19 cellular contexts compared by ENCODE assay signal in genomic region chr12:118206107-118206412, GRCh38.
DNase-seq lines count a peak whose midpoint lies in the region; ATAC-seq, FAIRE-seq and TF ChIP-seq lines count a peak whose summit lies in the region.
"Had no signal": no experiment of that assay in that cellular context is flagged by ENCODE, and none has a peak within 500 bp of the region (broad histone marks: within the 10 kb centered on the region; RNA-seq: fewer than 3 reads in every experiment).

No MANE protein-coding gene starts in this region.

- DNase-seq in mammary epithelial cell (peak; percentile 25), breast epithelium (ENCODE audit: low spot score in 2 of 2) (no peak), HUDEP-2 (lab: John Stamatoyannopoulos, UW; ENCODE audit: unreplicated experiment in 76 of 76) (no peak), urothelium cell line (ENCODE audit: low spot score) (no peak), left ventricle myocardium inferior (no peak)
- DNase-seq: activated B cell treated with CpG ODN at 0.5 μM for 24 hours, activated T-cell treated with anti-CD3 and anti-CD28 coated beads for 4 hours, amniotic stem cell, GDM1, NCI-H2107, Peyer's patch, posterior cingulate gyrus, SW 1271, thyroid gland had no signal

- peak; percentile 23 for ATAC-seq in HG03571 (IDR thresholded peaks at IDR 0.05; ENCODE audit: unreplicated experiment)
- no peak for ATAC-seq in stimulated activated memory B cell treated with anti-CD40 and anti-IgM and Interleukin-4, amounts not matched to agents 10 μg/mL and 1 μg/mL and 100 μg/mL, for 72 hours
- ATAC-seq: HCT116 had no signal

- H3K4me3 ChIP-seq in mammary epithelial cell (replicated peaks in 1 of 3; ENCODE audit: insufficient read depth in 1 of 3, low read depth in 2 of 3, low read length in 3 of 3) (no peak overlapping the region), breast epithelium (no peak overlapping the region), left ventricle myocardium inferior (no peak overlapping the region)
- H3K4me3 ChIP-seq: Peyer's patch, thyroid gland had no signal

- peaks cover 79% of the 10 kb centered on the region for H3K36me3 Mint-ChIP-seq in dendritic cell treated with granulocyte-macrophage colony-stimulating factor and Interleukin-4, amounts not matched to agents 40 ng/mL and 50 ng/mL, for 4 days (ENCODE audit: low read depth)
- peaks cover 54% of the 10 kb centered on the region for H3K36me3 Mint-ChIP-seq in stimulated activated memory B cell treated with anti-CD40 and anti-IgM and Interleukin-4, amounts not matched to agents 10 μg/mL and 1 μg/mL and 100 μg/mL, for 72 hours

- H3K9ac ChIP-seq in mammary epithelial cell (ENCODE audit: insufficient read depth, low read length), result no peak overlapping the region

- H3K9me3 ChIP-seq in mammary epithelial cell (replicated peaks; ENCODE audit: insufficient read depth, low read length) (no peaks in the 10 kb centered on the region), breast epithelium (no peaks in the 10 kb centered on the region), left ventricle myocardium inferior (replicated peaks) (no peaks in the 10 kb centered on the region)
- H3K9me3 ChIP-seq: Peyer's patch, thyroid gland had no signal

- no peaks in the 10 kb centered on the region for H3K9me3 Mint-ChIP-seq in dendritic cell treated with granulocyte-macrophage colony-stimulating factor and Interleukin-4, amounts not matched to agents 40 ng/mL and 50 ng/mL, for 4 days
- no peaks in the 10 kb centered on the region for H3K9me3 Mint-ChIP-seq in stimulated activated memory B cell treated with anti-CD40 and anti-IgM and Interleukin-4, amounts not matched to agents 10 μg/mL and 1 μg/mL and 100 μg/mL, for 72 hours
- H3K9me3 Mint-ChIP-seq: activated B cell treated with CpG ODN at 0.5 μM for 24 hours had no signal

- CTCF ChIA-PET in mammary epithelial cell (lab: Charles Lee; ENCODE audit: low non-redundant PET), result no interaction called here

- H3K27me3 ChIP-seq in mammary epithelial cell (ENCODE audit: insufficient read depth, low read length) (no peaks in the 10 kb centered on the region), breast epithelium (no peaks in the 10 kb centered on the region), left ventricle myocardium inferior (ENCODE audit: low read depth) (no peaks in the 10 kb centered on the region)
- H3K27me3 ChIP-seq: Peyer's patch, thyroid gland had no signal

- H4K20me1 ChIP-seq in mammary epithelial cell (ENCODE audit: insufficient read depth, low read length), result no peaks in the 10 kb centered on the region

- in situ Hi-C loops in mammary epithelial cell (cut with MboI; ENCODE audit: low sequenced_read_pairs in 2 of 2), result no loop called here

- no peak overlapping the region for H2AFZ ChIP-seq in mammary epithelial cell (ENCODE audit: low read depth, low read length)

- no peak for FAIRE-seq in urothelium cell line (lab: Jason Lieb, UNC)
- FAIRE-seq: frontal cortex had no signal

- dilution Hi-C loops in mammary epithelial cell (cut with HindIII; ENCODE audit: low sequenced_read_pairs), result no loop called here

- no TSS peak for BruUV-seq in mammary epithelial cell (replicated peaks; lab: Mats Ljungman, UMichigan)

- TF ChIP-seq CTCF in mammary epithelial cell (conservative IDR thresholded peaks at IDR 0.05 in 1 of 2, IDR thresholded peaks at IDR 0.05 in 1 of 2; ENCODE audit: extremely low read depth in 1 of 2, insufficient read depth in 1 of 2, low read depth in 1 of 2, low read length in 2 of 2), result no peak
- no peak for TF ChIP-seq CTCF in breast epithelium (IDR thresholded peaks at IDR 0.05)
- TF ChIP-seq CTCF in left ventricle myocardium inferior (IDR thresholded peaks at IDR 0.05; ENCODE audit: borderline replicate concordance), result no peak

- no peaks in the 10 kb centered on the region for H3K79me2 ChIP-seq in mammary epithelial cell (ENCODE audit: insufficient read depth, low read length)

- no peak overlapping the region for H3K4me3 Mint-ChIP-seq in dendritic cell treated with granulocyte-macrophage colony-stimulating factor and Interleukin-4, amounts not matched to agents 40 ng/mL and 50 ng/mL, for 4 days
- H3K4me3 Mint-ChIP-seq in stimulated activated memory B cell treated with anti-CD40 and anti-IgM and Interleukin-4, amounts not matched to agents 10 μg/mL and 1 μg/mL and 100 μg/mL, for 72 hours, result no peak overlapping the region
- H3K4me3 Mint-ChIP-seq: activated B cell treated with CpG ODN at 0.5 μM for 24 hours had no signal

- H3K4me1 Mint-ChIP-seq in dendritic cell treated with granulocyte-macrophage colony-stimulating factor and Interleukin-4, amounts not matched to agents 40 ng/mL and 50 ng/mL, for 4 days (ENCODE audit: low read depth), result peaks cover 10% of the 10 kb centered on the region
- peaks cover 14% of the 10 kb centered on the region for H3K4me1 Mint-ChIP-seq in stimulated activated memory B cell treated with anti-CD40 and anti-IgM and Interleukin-4, amounts not matched to agents 10 μg/mL and 1 μg/mL and 100 μg/mL, for 72 hours

- H3K4me1 ChIP-seq in mammary epithelial cell (ENCODE audit: insufficient read depth, low read length) (no peaks in the 10 kb centered on the region), breast epithelium (no peaks in the 10 kb centered on the region), left ventricle myocardium inferior (no peaks in the 10 kb centered on the region)
- H3K4me1 ChIP-seq: thyroid gland had no signal

- H3K27ac ChIP-seq in mammary epithelial cell (ENCODE audit: insufficient read depth, low read depth, low read length) (no peak overlapping the region), breast epithelium (no peak overlapping the region), left ventricle myocardium inferior (replicated peaks) (no peak overlapping the region)
- H3K27ac ChIP-seq: thyroid gland had no signal

- intact Hi-C loops in mammary epithelial cell (cut with micrococcal nuclease), result no loop called here
- intact Hi-C loops in breast epithelium (cut with DNase I; ENCODE audit: low total_unique reads), result no loop called here
- intact Hi-C loops in dendritic cell treated with granulocyte-macrophage colony-stimulating factor and Interleukin-4, amounts not matched to agents 40 ng/mL and 50 ng/mL, for 4 days (cut with micrococcal nuclease), result no loop called here
- intact Hi-C loops in left ventricle myocardium inferior (cut with micrococcal nuclease), result no loop called here

- H3K4me2 ChIP-seq in mammary epithelial cell (ENCODE audit: insufficient read depth, low read depth, low read length), result no peak overlapping the region

- H3K27ac Mint-ChIP-seq in dendritic cell treated with granulocyte-macrophage colony-stimulating factor and Interleukin-4, amounts not matched to agents 40 ng/mL and 50 ng/mL, for 4 days, result peak overlapping the region; percentile 65
- peak overlapping the region; percentile 76 for H3K27ac Mint-ChIP-seq in stimulated activated memory B cell treated with anti-CD40 and anti-IgM and Interleukin-4, amounts not matched to agents 10 μg/mL and 1 μg/mL and 100 μg/mL, for 72 hours
- H3K27ac Mint-ChIP-seq: activated B cell treated with CpG ODN at 0.5 μM for 24 hours had no signal

- TF ChIP-seq POLR2A in breast epithelium (IDR thresholded peaks at IDR 0.05), result no peak

- H3K27me3 Mint-ChIP-seq in dendritic cell treated with granulocyte-macrophage colony-stimulating factor and Interleukin-4, amounts not matched to agents 40 ng/mL and 50 ng/mL, for 4 days, result no peaks in the 10 kb centered on the region
- no peaks in the 10 kb centered on the region for H3K27me3 Mint-ChIP-seq in stimulated activated memory B cell treated with anti-CD40 and anti-IgM and Interleukin-4, amounts not matched to agents 10 μg/mL and 1 μg/mL and 100 μg/mL, for 72 hours
- H3K27me3 Mint-ChIP-seq: activated B cell treated with CpG ODN at 0.5 μM for 24 hours had no signal

- H3K36me3 ChIP-seq in mammary epithelial cell (ENCODE audit: insufficient read depth, low read length), result peaks cover 6% of the 10 kb centered on the region
- no peaks in the 10 kb centered on the region for H3K36me3 ChIP-seq in breast epithelium
- H3K36me3 ChIP-seq in left ventricle myocardium inferior, result peaks cover 25% of the 10 kb centered on the region
- H3K36me3 ChIP-seq: thyroid gland had no signal

- WGBS in mammary epithelial cell (ENCODE audit: low coverage, missing lambda C conversion rate), result 96% methylated on average over 3 of the region's 3 CpGs
